1 cellular context compared by ENCODE assay signal in the genomic region with DNA sequence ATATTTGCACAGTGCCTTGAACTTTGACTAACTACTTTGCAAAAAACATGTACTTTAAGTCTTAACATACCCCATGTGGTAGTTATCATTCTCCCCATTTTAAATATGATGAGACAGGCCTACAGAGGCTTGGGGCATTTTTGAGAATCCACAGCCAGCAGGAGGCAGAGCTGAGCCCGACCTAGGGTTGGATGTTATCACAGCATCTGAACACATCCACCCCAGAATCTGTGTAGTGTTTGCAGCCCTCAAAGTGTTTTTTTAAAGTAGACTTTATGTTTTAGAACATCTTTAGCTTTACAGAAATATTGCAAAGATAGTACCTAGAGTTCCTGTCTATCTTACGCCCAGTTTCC.
TF ChIP-seq lines count a peak whose summit lies in the region.

No MANE protein-coding gene starts in this region.

TF ChIP-seq in K562, 482 proteins besides CTCF, POLR2A, EP300 and RAD21 (continued from another document):
- TF ChIP-seq, protein P1, sequence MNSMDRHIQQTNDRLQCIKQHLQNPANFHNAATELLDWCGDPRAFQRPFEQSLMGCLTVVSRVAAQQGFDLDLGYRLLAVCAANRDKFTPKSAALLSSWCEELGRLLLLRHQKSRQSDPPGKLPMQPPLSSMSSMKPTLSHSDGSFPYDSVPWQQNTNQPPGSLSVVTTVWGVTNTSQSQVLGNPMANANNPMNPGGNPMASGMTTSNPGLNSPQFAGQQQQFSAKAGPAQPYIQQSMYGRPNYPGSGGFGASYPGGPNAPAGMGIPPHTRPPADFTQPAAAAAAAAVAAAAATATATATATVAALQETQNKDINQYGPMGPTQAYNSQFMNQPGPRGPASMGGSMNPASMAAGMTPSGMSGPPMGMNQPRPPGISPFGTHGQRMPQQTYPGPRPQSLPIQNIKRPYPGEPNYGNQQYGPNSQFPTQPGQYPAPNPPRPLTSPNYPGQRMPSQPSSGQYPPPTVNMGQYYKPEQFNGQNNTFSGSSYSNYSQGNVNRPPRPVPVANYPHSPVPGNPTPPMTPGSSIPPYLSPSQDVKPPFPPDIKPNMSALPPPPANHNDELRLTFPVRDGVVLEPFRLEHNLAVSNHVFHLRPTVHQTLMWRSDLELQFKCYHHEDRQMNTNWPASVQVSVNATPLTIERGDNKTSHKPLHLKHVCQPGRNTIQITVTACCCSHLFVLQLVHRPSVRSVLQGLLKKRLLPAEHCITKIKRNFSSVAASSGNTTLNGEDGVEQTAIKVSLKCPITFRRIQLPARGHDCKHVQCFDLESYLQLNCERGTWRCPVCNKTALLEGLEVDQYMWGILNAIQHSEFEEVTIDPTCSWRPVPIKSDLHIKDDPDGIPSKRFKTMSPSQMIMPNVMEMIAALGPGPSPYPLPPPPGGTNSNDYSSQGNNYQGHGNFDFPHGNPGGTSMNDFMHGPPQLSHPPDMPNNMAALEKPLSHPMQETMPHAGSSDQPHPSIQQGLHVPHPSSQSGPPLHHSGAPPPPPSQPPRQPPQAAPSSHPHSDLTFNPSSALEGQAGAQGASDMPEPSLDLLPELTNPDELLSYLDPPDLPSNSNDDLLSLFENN (IDR thresholded peaks at IDR 0.05; ENCODE audit: low read depth in 2 of 2, low read length in 2 of 2): no peak
- TF ChIP-seq FOS (IDR thresholded peaks at IDR 0.05; ENCODE audit: extremely low read depth, insufficient read length) (no peak), CBX3 (IDR thresholded peaks at IDR 0.05; ENCODE audit: borderline replicate concordance in 1 of 2, low read length in 2 of 2) (no peak), ZNF197 (CRISPR knock-in tag; IDR thresholded peaks at IDR 0.05; ENCODE audit: low read depth) (no peak)
